In the genomic region with DNA sequence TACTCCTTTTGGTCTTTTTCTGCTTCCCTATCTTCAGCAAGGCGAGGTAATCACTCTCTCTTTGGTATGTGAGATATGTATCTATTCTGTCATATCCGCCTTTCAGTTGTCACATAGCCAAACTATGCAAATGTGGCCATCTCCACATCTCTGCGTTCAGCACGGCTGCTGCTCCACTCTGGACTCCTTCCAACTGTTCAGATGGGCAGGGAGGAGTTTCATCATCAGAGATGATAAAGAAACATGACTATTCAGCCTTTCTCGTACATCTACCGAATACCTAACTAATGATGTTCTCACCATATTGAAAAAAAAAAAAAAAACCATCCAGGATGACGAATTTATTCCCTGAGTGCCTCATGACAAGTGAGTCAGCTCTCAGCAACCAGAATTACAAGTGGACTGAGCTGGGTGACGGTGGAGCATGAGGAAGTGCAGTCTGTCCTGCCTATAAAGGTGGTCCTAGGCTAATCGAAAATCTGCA, we compare ENCODE assay signal across 9 cellular contexts.
DNase-seq lines count a peak whose midpoint lies in the region; ATAC-seq and TF ChIP-seq lines count a peak whose summit lies in the region.
"Had no signal": no experiment of that assay in that cellular context is flagged by ENCODE, and none has a peak within 500 bp of the region (broad histone marks: within the 10 kb centered on the region; RNA-seq: fewer than 3 reads in every experiment).

No MANE protein-coding gene starts in this region.

- TF ChIP-seq CTCF in RWPE1 (conservative IDR thresholded peaks at IDR 0.05; ENCODE audit: low read depth) = no peak

- H3K27ac ChIP-seq in RWPE1 = peak overlapping the region; percentile 79
- H3K27ac ChIP-seq: 22Rv1 had no signal

- ATAC-seq in esophagus mucosa (peak; percentile 78), GM21576 (IDR thresholded peaks at IDR 0.05; ENCODE audit: unreplicated experiment) (no peak)

- CTCF ChIA-PET in RWPE1 (lab: Yijun Ruan, JAX) = no interaction called here

- POLR2A ChIA-PET in RWPE1 (lab: Yijun Ruan, JAX; ENCODE audit: low non-redundant PET) = no interaction called here

- DNase-seq in DMS 273 (lab: John Stamatoyannopoulos, UW; ENCODE audit: unreplicated experiment) = peak; percentile 4
- no peak for DNase-seq in DMS 273 treated with DMSO at 0.1 percent for 48 hours (lab: John Stamatoyannopoulos, UW)
- peak; percentile 60 for DNase-seq in RWPE1 (ENCODE audit: low spot score)
- DNase-seq in smooth muscle cell of the brain vasculature (ENCODE audit: low read depth, low spot score) = peak; percentile 24
- DNase-seq in DMS79 (lab: John Stamatoyannopoulos, UW) = no peak
- no peak for DNase-seq in ecto neural progenitor cell (ENCODE audit: low spot score)

Comparison
In these comparisons a context has a peak if more than half of its experiments do, and no peak if none do; other contexts are left out.
1. DNase-seq: peak in DMS 273 (single experiment), RWPE1 (single experiment) and smooth muscle cell of the brain vasculature (single experiment); none in DMS 273 treated with DMSO at 0.1 percent for 48 hours (single experiment), DMS79 (single experiment) and ecto neural progenitor cell (single experiment).